1 cellular context compared by ENCODE assay signal in the genomic region with DNA sequence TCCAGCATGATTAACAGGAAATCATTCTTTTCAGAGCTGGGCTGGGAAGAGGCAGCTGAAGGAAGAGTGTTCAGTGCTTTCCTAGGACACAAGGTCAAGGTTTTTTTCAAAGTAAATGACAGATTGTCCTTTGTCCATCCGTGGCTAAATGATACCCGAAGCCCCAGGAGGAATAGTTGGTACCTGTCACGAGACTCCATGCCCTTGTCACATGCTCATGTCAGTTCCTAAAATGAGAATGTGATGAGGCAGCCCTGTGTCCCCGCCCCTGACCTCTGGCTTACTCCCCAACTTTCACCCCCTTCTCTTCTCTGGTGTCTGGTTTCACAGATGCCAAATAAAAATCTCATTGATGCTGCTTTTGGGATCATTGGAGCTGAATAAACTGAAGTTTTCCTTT.
TF ChIP-seq lines count a peak whose summit lies in the region.

No MANE protein-coding gene starts in this region.

TF ChIP-seq in GM23338, 12 proteins besides CTCF, POLR2A, EP300 and RAD21 (continued from another document):
- TF ChIP-seq, protein P1, sequence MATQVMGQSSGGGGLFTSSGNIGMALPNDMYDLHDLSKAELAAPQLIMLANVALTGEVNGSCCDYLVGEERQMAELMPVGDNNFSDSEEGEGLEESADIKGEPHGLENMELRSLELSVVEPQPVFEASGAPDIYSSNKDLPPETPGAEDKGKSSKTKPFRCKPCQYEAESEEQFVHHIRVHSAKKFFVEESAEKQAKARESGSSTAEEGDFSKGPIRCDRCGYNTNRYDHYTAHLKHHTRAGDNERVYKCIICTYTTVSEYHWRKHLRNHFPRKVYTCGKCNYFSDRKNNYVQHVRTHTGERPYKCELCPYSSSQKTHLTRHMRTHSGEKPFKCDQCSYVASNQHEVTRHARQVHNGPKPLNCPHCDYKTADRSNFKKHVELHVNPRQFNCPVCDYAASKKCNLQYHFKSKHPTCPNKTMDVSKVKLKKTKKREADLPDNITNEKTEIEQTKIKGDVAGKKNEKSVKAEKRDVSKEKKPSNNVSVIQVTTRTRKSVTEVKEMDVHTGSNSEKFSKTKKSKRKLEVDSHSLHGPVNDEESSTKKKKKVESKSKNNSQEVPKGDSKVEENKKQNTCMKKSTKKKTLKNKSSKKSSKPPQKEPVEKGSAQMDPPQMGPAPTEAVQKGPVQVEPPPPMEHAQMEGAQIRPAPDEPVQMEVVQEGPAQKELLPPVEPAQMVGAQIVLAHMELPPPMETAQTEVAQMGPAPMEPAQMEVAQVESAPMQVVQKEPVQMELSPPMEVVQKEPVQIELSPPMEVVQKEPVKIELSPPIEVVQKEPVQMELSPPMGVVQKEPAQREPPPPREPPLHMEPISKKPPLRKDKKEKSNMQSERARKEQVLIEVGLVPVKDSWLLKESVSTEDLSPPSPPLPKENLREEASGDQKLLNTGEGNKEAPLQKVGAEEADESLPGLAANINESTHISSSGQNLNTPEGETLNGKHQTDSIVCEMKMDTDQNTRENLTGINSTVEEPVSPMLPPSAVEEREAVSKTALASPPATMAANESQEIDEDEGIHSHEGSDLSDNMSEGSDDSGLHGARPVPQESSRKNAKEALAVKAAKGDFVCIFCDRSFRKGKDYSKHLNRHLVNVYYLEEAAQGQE (IDR thresholded peaks at IDR 0.05; ENCODE audit: unreplicated experiment), result no peak
- TF ChIP-seq STAT1 (IDR thresholded peaks at IDR 0.05; ENCODE audit: unreplicated experiment), result no peak
- TF ChIP-seq POLR2AphosphoS5 (IDR thresholded peaks at IDR 0.05; ENCODE audit: low read depth), result no peak
- TF ChIP-seq, protein P2, sequence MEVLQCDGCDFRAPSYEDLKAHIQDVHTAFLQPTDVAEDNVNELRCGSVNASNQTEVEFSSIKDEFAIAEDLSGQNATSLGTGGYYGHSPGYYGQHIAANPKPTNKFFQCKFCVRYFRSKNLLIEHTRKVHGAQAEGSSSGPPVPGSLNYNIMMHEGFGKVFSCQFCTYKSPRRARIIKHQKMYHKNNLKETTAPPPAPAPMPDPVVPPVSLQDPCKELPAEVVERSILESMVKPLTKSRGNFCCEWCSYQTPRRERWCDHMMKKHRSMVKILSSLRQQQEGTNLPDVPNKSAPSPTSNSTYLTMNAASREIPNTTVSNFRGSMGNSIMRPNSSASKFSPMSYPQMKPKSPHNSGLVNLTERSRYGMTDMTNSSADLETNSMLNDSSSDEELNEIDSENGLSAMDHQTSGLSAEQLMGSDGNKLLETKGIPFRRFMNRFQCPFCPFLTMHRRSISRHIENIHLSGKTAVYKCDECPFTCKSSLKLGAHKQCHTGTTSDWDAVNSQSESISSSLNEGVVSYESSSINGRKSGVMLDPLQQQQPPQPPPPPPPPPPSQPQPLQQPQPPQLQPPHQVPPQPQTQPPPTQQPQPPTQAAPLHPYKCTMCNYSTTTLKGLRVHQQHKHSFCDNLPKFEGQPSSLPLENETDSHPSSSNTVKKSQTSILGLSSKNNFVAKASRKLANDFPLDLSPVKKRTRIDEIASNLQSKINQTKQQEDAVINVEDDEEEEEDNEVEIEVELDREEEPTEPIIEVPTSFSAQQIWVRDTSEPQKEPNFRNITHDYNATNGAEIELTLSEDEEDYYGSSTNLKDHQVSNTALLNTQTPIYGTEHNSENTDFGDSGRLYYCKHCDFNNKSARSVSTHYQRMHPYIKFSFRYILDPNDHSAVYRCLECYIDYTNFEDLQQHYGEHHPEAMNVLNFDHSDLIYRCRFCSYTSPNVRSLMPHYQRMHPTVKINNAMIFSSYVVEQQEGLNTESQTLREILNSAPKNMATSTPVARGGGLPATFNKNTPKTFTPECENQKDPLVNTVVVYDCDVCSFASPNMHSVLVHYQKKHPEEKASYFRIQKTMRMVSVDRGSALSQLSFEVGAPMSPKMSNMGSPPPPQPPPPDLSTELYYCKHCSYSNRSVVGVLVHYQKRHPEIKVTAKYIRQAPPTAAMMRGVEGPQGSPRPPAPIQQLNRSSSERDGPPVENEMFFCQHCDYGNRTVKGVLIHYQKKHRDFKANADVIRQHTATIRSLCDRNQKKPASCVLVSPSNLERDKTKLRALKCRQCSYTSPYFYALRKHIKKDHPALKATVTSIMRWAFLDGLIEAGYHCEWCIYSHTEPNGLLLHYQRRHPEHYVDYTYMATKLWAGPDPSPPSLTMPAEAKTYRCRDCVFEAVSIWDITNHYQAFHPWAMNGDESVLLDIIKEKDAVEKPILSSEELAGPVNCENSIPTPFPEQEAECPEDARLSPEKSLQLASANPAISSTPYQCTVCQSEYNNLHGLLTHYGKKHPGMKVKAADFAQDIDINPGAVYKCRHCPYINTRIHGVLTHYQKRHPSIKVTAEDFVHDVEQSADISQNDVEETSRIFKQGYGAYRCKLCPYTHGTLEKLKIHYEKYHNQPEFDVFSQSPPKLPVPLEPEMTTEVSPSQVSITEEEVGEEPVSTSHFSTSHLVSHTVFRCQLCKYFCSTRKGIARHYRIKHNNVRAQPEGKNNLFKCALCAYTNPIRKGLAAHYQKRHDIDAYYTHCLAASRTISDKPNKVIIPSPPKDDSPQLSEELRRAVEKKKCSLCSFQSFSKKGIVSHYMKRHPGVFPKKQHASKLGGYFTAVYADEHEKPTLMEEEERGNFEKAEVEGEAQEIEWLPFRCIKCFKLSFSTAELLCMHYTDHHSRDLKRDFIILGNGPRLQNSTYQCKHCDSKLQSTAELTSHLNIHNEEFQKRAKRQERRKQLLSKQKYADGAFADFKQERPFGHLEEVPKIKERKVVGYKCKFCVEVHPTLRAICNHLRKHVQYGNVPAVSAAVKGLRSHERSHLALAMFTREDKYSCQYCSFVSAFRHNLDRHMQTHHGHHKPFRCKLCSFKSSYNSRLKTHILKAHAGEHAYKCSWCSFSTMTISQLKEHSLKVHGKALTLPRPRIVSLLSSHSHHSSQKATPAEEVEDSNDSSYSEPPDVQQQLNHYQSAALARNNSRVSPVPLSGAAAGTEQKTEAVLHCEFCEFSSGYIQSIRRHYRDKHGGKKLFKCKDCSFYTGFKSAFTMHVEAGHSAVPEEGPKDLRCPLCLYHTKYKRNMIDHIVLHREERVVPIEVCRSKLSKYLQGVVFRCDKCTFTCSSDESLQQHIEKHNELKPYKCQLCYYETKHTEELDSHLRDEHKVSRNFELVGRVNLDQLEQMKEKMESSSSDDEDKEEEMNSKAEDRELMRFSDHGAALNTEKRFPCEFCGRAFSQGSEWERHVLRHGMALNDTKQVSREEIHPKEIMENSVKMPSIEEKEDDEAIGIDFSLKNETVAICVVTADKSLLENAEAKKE (CRISPR knock-in tag; IDR thresholded peaks at IDR 0.05), result no peak
- no peak for TF ChIP-seq ZNF114 (CRISPR knock-in tag; IDR thresholded peaks at IDR 0.05)
- TF ChIP-seq NANOG (IDR thresholded peaks at IDR 0.05; ENCODE audit: borderline replicate concordance), result no peak
